1 cellular context compared by ENCODE assay signal in the genomic region with DNA sequence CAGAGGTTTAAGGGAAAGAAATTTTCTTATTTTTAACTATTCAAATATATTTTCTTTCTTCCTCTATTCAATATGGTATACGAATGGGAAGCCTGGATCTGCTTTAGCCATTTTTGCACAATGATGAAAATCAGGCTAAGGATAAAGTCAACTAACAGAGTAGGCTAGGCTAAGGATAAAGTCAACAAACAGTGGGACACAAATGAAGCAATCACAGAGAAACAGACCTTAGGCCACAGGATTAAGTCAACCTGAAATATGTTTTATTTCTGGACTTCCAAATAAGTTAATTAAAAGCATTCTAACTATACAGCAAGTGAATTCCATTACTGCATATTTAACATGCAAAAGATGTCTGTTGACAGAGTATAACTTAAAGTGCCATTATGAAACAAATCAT.
TF ChIP-seq lines count a peak whose summit lies in the region.

No MANE protein-coding gene starts in this region.

TF ChIP-seq in IMR-90, 13 proteins besides CTCF, POLR2A, EP300 and RAD21:
- no peak for TF ChIP-seq RFX5 (IDR thresholded peaks at IDR 0.05; ENCODE audit: low read depth, low read length)
- TF ChIP-seq CEBPB (IDR thresholded peaks at IDR 0.05; ENCODE audit: low read depth, low read length): peak; percentile 50
